In genomic region chr10:15857001-15857608, GRCh38 we compare ENCODE assay signal across 19 cellular contexts. TPM values are rescaled to one million over a fixed set of nuclear protein-coding genes. Genes with fewer than 3 reads are reported as not detected.
DNase-seq lines count a peak whose midpoint lies in the region; ATAC-seq and TF ChIP-seq lines count a peak whose summit lies in the region.
"Had no signal": no experiment of that assay in that cellular context is flagged by ENCODE, and none has a peak within 500 bp of the region (broad histone marks: within the 10 kb centered on the region; RNA-seq: fewer than 3 reads in every experiment).

No MANE protein-coding gene starts in this region.

- TF ChIP-seq POLR2A in vagina (IDR thresholded peaks at IDR 0.05) (no peak), ovary (IDR thresholded peaks at IDR 0.05) (no peak)

- H3K4me1 Mint-ChIP-seq in activated T-cell treated with anti-CD3 and anti-CD28 coated beads, Interleukin-2, amount 50 U/mL, for 4 hours (ENCODE audit: low read depth) = peaks cover 48% of the 10 kb centered on the region
- H3K4me1 Mint-ChIP-seq in activated T-cell treated with anti-CD3 and anti-CD28 coated beads, Interleukin-2, amount 50 U/mL, for 24 hours (ENCODE audit: low read depth) = peaks cover 58% of the 10 kb centered on the region

- H3K27me3 ChIP-seq in hepatocyte (peaks cover 3% of the 10 kb centered on the region), vagina (no peaks in the 10 kb centered on the region), ovary (no peaks in the 10 kb centered on the region)
- H3K27me3 ChIP-seq: spleen had no signal

- peak overlapping the region; percentile 50; the same call in 1 of the 2 replicates for H3K27ac ChIP-seq in SK-N-MC
- H3K27ac ChIP-seq in hepatocyte = peak overlapping the region; percentile 45
- peak overlapping the region; percentile 14 for H3K27ac ChIP-seq in vagina
- no peak overlapping the region for H3K27ac ChIP-seq in ovary
- H3K27ac ChIP-seq: KMS-11, spleen, transverse colon had no signal

- peak overlapping the region; percentile 20 for H3K4me3 Mint-ChIP-seq in activated T-cell treated with anti-CD3 and anti-CD28 coated beads, Interleukin-2, amount 50 U/mL, for 4 hours
- no peak overlapping the region for H3K4me3 Mint-ChIP-seq in activated T-cell treated with anti-CD3 and anti-CD28 coated beads, Interleukin-2, amount 50 U/mL, for 24 hours
- H3K4me3 Mint-ChIP-seq: activated CD4-positive, alpha-beta T cell treated with anti-CD3 and anti-CD28 coated beads, Interleukin-2, amount 10 ng/mL, durations not matched to agents 24 days and 14 days; stimulated activated naive B cell treated with anti-CD40 and anti-IgM and Interleukin-4, amounts not matched to agents 10 μg/mL and 1 μg/mL and 100 μg/mL, for 72 hours had no signal

- H2AFZ ChIP-seq in hepatocyte = no peak overlapping the region

- peaks cover 73% of the 10 kb centered on the region for H3K79me2 ChIP-seq in hepatocyte

- H3K36me3 ChIP-seq in SK-N-MC (ENCODE audit: insufficient read depth, low read length) (no peaks in the 10 kb centered on the region), hepatocyte (replicated peaks; ENCODE audit: insufficient read depth, low read depth) (no peaks in the 10 kb centered on the region), vagina (no peaks in the 10 kb centered on the region), ovary (no peaks in the 10 kb centered on the region)
- H3K36me3 ChIP-seq: transverse colon had no signal

- intact Hi-C loops in vagina (cut with DNase I) = no loop called here
- intact Hi-C loops in ovary (cut with DNase I) = no loop called here

- H3K4me2 ChIP-seq in hepatocyte = peak overlapping the region; percentile 73

- H3K9me3 Mint-ChIP-seq in activated T-cell treated with anti-CD3 and anti-CD28 coated beads, Interleukin-2, amount 50 U/mL, for 4 hours = peaks cover 2% of the 10 kb centered on the region
- peaks cover 1% of the 10 kb centered on the region for H3K9me3 Mint-ChIP-seq in activated T-cell treated with anti-CD3 and anti-CD28 coated beads, Interleukin-2, amount 50 U/mL, for 24 hours

- no peak overlapping the region for H3K27ac Mint-ChIP-seq in activated T-cell treated with anti-CD3 and anti-CD28 coated beads, Interleukin-2, amount 50 U/mL, for 24 hours
- H3K27ac Mint-ChIP-seq: activated CD4-positive, alpha-beta T cell treated with anti-CD3 and anti-CD28 coated beads, Interleukin-2, amount 10 ng/mL, durations not matched to agents 24 days and 14 days; activated naive CD8-positive, alpha-beta T cell treated with anti-CD3 and anti-CD28 coated beads for 36 hours; progenitor cell of endocrine pancreas; stimulated activated naive B cell treated with anti-CD40 and anti-IgM and Interleukin-4, amounts not matched to agents 10 μg/mL and 1 μg/mL and 100 μg/mL, for 72 hours had no signal

- H3K9me3 ChIP-seq in SK-N-MC (ENCODE audit: low read depth, low read length) = no peaks in the 10 kb centered on the region
- no peaks in the 10 kb centered on the region for H3K9me3 ChIP-seq in hepatocyte (ENCODE audit: low read depth)
- H3K9me3 ChIP-seq in vagina = no peaks in the 10 kb centered on the region
- no peaks in the 10 kb centered on the region for H3K9me3 ChIP-seq in ovary
- H3K9me3 ChIP-seq: transverse colon had no signal

- no peak overlapping the region for H3K9ac ChIP-seq in SK-N-MC (ENCODE audit: insufficient read length)
- H3K9ac ChIP-seq: KMS-11 had no signal

- TF ChIP-seq CTCF in hepatocyte (IDR thresholded peaks at IDR 0.05; ENCODE audit: poor library complexity) = no peak
- TF ChIP-seq CTCF in vagina (IDR thresholded peaks at IDR 0.05) = no peak
- TF ChIP-seq CTCF in ovary (IDR thresholded peaks at IDR 0.05) = no peak

- TF ChIP-seq EP300 in ovary (IDR thresholded peaks at IDR 0.05) = no peak

- H3K27me3 Mint-ChIP-seq in activated T-cell treated with anti-CD3 and anti-CD28 coated beads, Interleukin-2, amount 50 U/mL, for 4 hours (ENCODE audit: low read depth) = peaks cover 3% of the 10 kb centered on the region
- no peaks in the 10 kb centered on the region for H3K27me3 Mint-ChIP-seq in activated T-cell treated with anti-CD3 and anti-CD28 coated beads, Interleukin-2, amount 50 U/mL, for 24 hours
- H3K27me3 Mint-ChIP-seq: activated CD4-positive, alpha-beta T cell treated with anti-CD3 and anti-CD28 coated beads, Interleukin-2, amount 10 ng/mL, durations not matched to agents 24 days and 14 days; activated naive CD8-positive, alpha-beta T cell treated with anti-CD3 and anti-CD28 coated beads for 36 hours; stimulated activated naive B cell treated with anti-CD40 and anti-IgM and Interleukin-4, amounts not matched to agents 10 μg/mL and 1 μg/mL and 100 μg/mL, for 72 hours had no signal

- peaks cover 25% of the 10 kb centered on the region for H3K36me3 Mint-ChIP-seq in activated T-cell treated with anti-CD3 and anti-CD28 coated beads, Interleukin-2, amount 50 U/mL, for 4 hours (ENCODE audit: insufficient read depth)
- peaks cover 61% of the 10 kb centered on the region for H3K36me3 Mint-ChIP-seq in activated T-cell treated with anti-CD3 and anti-CD28 coated beads, Interleukin-2, amount 50 U/mL, for 24 hours (ENCODE audit: low read depth)

- H3K4me3 ChIP-seq in SK-N-MC = no peak overlapping the region; the same call in 1 of the 2 replicates
- H3K4me3 ChIP-seq in hepatocyte = no peak overlapping the region
- H3K4me3 ChIP-seq in vagina = no peak overlapping the region
- no peak overlapping the region for H3K4me3 ChIP-seq in ovary
- H3K4me3 ChIP-seq: spleen, transverse colon had no signal

- 57% methylated on average over 4 of the region's 4 CpGs for WGBS in hepatocyte (ENCODE audit: low lambda C conversion rate, missing lambda C conversion rate)
- WGBS in ovary, 3 donors = 73 to 79% (median 77%) methylated on average over 4 of the region's 4 CpGs

- DNase-seq in activated T-cell treated with anti-CD3 and anti-CD28 coated beads, Interleukin-2, amount 50 U/mL, for 4 hours = no peak
- no peak for DNase-seq in activated T-cell treated with anti-CD3 and anti-CD28 coated beads, Interleukin-2, amount 50 U/mL, for 24 hours
- DNase-seq in SK-N-MC (ENCODE audit: low read depth, low spot score) (no peak), hepatocyte (ENCODE audit: low spot score) (no peak), vagina (ENCODE audit: extremely low spot score in 2 of 2) (no peak), ovary (no peak), globus pallidus (ENCODE audit: low spot score) (no peak)
- no peak for DNase-seq in central memory CD4-positive, alpha-beta T cell
- DNase-seq: activated CD4-positive, alpha-beta T cell treated with anti-CD3 and anti-CD28 coated beads, Interleukin-2, amount 10 ng/mL, durations not matched to agents 24 days and 14 days; activated naive CD8-positive, alpha-beta T cell treated with anti-CD3 and anti-CD28 coated beads for 36 hours; COR-L47; hypothalamus; NCI-H1417; spleen; stimulated activated naive B cell treated with anti-CD40 and anti-IgM and Interleukin-4, amounts not matched to agents 10 μg/mL and 1 μg/mL and 100 μg/mL, for 72 hours; T-helper 9 cell; transverse colon had no signal

- no peaks in the 10 kb centered on the region for H3K9me2 ChIP-seq in hepatocyte (replicated peaks; ENCODE audit: insufficient read depth)

- H3K4me1 ChIP-seq in hepatocyte (ENCODE audit: insufficient read depth) (peaks cover 29% of the 10 kb centered on the region), vagina (peaks cover 48% of the 10 kb centered on the region), ovary (ENCODE audit: insufficient read depth) (no peaks in the 10 kb centered on the region)

- no peak for ATAC-seq in activated T-cell treated with anti-CD3 and anti-CD28 coated beads, Interleukin-2, amount 50 U/mL, for 4 hours
- ATAC-seq: stimulated activated naive B cell treated with anti-CD40 and anti-IgM and Interleukin-4, amounts not matched to agents 10 μg/mL and 1 μg/mL and 100 μg/mL, for 72 hours had no signal

- H4K20me1 ChIP-seq in hepatocyte (ENCODE audit: insufficient read depth, poor library complexity, severe bottlenecking) = no peaks in the 10 kb centered on the region

RNA-seq across cellular contexts. Expression of gene MINDY3, which starts 3.2 kb away (rescaled TPM):
- 10 to 100 TPM; 17.5 to 18.0 (median 17.6) TPM for total RNA-seq in activated T-cell treated with anti-CD3 and anti-CD28 coated beads, Interleukin-2, amount 50 U/mL, for 4 hours
- total RNA-seq in hepatocyte (28.9 and 37.6 TPM in 2 replicates), vagina (25.0 TPM), ovary (10 to 100 TPM; 25.6 to 43.3 (median 35.0) TPM)
- polyA plus RNA-seq in hepatocyte (16.5 and 18.1 TPM in 2 replicates), ovary (10 to 100 TPM; 15.7 to 26.1 TPM)

Comparison
In these comparisons a context has a peak if more than half of its experiments do, and no peak if none do; other contexts are left out.
1. H3K27ac ChIP-seq: peak in SK-N-MC (single experiment), hepatocyte (single experiment) and vagina (single experiment); none in ovary (0 of 2).